Comparison of ENCODE assay signal across 22 cellular contexts in genomic region chr1:97047412-97047793, GRCh38.
DNase-seq lines count a peak whose midpoint lies in the region; ATAC-seq and TF ChIP-seq lines count a peak whose summit lies in the region.
"Had no signal": no experiment of that assay in that cellular context is flagged by ENCODE, and none has a peak within 500 bp of the region (broad histone marks: within the 10 kb centered on the region; RNA-seq: fewer than 3 reads in every experiment).

No MANE protein-coding gene starts in this region.

- no peaks in the 10 kb centered on the region for H3K36me3 ChIP-seq in osteoblast (ENCODE audit: insufficient read depth, low read length)
- H3K36me3 ChIP-seq: SJSA1 had no signal

- H3K4me2 ChIP-seq in osteoblast (ENCODE audit: insufficient read depth, low read length), result no peak overlapping the region
- H3K4me2 ChIP-seq: A549 had no signal

- DNase-seq in EH (ENCODE audit: low read depth) (peak; percentile 32), fibroblast of peridontal ligament (ENCODE audit: extremely low read depth) (peak; percentile 72), osteoblast (ENCODE audit: insufficient read length, low spot score, missing footprints) (no peak)
- DNase-seq: C1 segment of cervical spinal cord; CD4-positive, alpha-beta memory T cell; COR-L47; DMS53; GF-D8; NCI-H1105; NCI-H1436 treated with DMSO at 0.1 percent for 48 hours; NCI-H187 treated with DMSO at 0.1 percent for 48 hours; NCI-H2107; NCI-H524 treated with DMSO at 0.1 percent for 48 hours; NK-92 treated with Interleukin-12 subunit alpha and Interleukin-12 subunit beta, amount 100 ng/mL, for 24 hours had no signal

- H3K27me3 ChIP-seq in osteoblast (ENCODE audit: insufficient read depth, low read length), result no peaks in the 10 kb centered on the region
- H3K27me3 ChIP-seq: SJSA1 had no signal

- H3K4me3 ChIP-seq in osteoblast (ENCODE audit: insufficient read depth, low read length), result no peak overlapping the region
- H3K4me3 ChIP-seq: A549, K562, SJSA1 had no signal

- peak overlapping the region; percentile 14 for H2AFZ ChIP-seq in osteoblast (ENCODE audit: low read length)

- no peaks in the 10 kb centered on the region for H3K79me2 ChIP-seq in osteoblast (ENCODE audit: insufficient read depth, low read length)

- no peaks in the 10 kb centered on the region for H4K20me1 ChIP-seq in osteoblast (ENCODE audit: insufficient read depth, low read length)

- peaks cover 2% of the 10 kb centered on the region for H3K9me3 ChIP-seq in osteoblast (ENCODE audit: low read depth, low read length)
- H3K9me3 ChIP-seq: A549, SJSA1 had no signal

- peak; percentile 49; the same call in 1 of the 3 replicates for ATAC-seq in SK-N-SH treated with all-trans-retinoic acid at 6 μM for 48 hours
- no peak for ATAC-seq in HG03280 (IDR thresholded peaks at IDR 0.05; ENCODE audit: unreplicated experiment)
- no peak for ATAC-seq in HG02973 (IDR thresholded peaks at IDR 0.05; ENCODE audit: unreplicated experiment)
- ATAC-seq in GM18502 (IDR thresholded peaks at IDR 0.05; ENCODE audit: poor library complexity, unreplicated experiment), result no peak
- no peak for ATAC-seq in GM19324 (IDR thresholded peaks at IDR 0.05; ENCODE audit: low FRiP score, unreplicated experiment)
- ATAC-seq: A549, K562 had no signal

- H3K4me1 ChIP-seq in osteoblast (ENCODE audit: insufficient read depth, low read length), result peaks cover 11% of the 10 kb centered on the region
- H3K4me1 ChIP-seq: A549 had no signal

- TF ChIP-seq CTCF in osteoblast (IDR thresholded peaks at IDR 0.05; ENCODE audit: extremely low read depth, low read depth, low read length), result no peak

- no peak overlapping the region for H3K27ac ChIP-seq in osteoblast (ENCODE audit: low read depth, low read length)
- H3K27ac ChIP-seq: A549, SJSA1 had no signal

TF ChIP-seq in SK-N-SH treated with all-trans-retinoic acid at 6 μM for 48 hours, 23 proteins besides CTCF, POLR2A, EP300 and RAD21:
- TF ChIP-seq RARB (CRISPR knock-in tag; IDR thresholded peaks at IDR 0.05), result no peak
- no peak for TF ChIP-seq CSDC2 (CRISPR knock-in tag; IDR thresholded peaks at IDR 0.05)
- no peak for TF ChIP-seq ZC3H10 (CRISPR knock-in tag; IDR thresholded peaks at IDR 0.05)
- TF ChIP-seq ZFP30 (CRISPR knock-in tag; IDR thresholded peaks at IDR 0.05), result no peak
- no peak for TF ChIP-seq POU6F1 (CRISPR knock-in tag; IDR thresholded peaks at IDR 0.05; ENCODE audit: borderline replicate concordance, low read depth)
- TF ChIP-seq ARNTL (CRISPR knock-in tag; IDR thresholded peaks at IDR 0.05; ENCODE audit: borderline replicate concordance, low read depth), result no peak
- no peak for TF ChIP-seq SNAI2 (CRISPR knock-in tag; IDR thresholded peaks at IDR 0.05)
- TF ChIP-seq PATZ1 (CRISPR knock-in tag; IDR thresholded peaks at IDR 0.05; ENCODE audit: borderline replicate concordance), result no peak
- TF ChIP-seq ISL1 (CRISPR knock-in tag; IDR thresholded peaks at IDR 0.05), result no peak
- no peak for TF ChIP-seq TOX (CRISPR knock-in tag; IDR thresholded peaks at IDR 0.05; ENCODE audit: borderline replicate concordance)
- TF ChIP-seq CREB5 (CRISPR knock-in tag; IDR thresholded peaks at IDR 0.05; ENCODE audit: low read depth), result no peak
- TF ChIP-seq CSRNP3 (CRISPR knock-in tag; IDR thresholded peaks at IDR 0.05), result no peak
